ENCODE assay signal across 16 cellular contexts in the genomic region with DNA sequence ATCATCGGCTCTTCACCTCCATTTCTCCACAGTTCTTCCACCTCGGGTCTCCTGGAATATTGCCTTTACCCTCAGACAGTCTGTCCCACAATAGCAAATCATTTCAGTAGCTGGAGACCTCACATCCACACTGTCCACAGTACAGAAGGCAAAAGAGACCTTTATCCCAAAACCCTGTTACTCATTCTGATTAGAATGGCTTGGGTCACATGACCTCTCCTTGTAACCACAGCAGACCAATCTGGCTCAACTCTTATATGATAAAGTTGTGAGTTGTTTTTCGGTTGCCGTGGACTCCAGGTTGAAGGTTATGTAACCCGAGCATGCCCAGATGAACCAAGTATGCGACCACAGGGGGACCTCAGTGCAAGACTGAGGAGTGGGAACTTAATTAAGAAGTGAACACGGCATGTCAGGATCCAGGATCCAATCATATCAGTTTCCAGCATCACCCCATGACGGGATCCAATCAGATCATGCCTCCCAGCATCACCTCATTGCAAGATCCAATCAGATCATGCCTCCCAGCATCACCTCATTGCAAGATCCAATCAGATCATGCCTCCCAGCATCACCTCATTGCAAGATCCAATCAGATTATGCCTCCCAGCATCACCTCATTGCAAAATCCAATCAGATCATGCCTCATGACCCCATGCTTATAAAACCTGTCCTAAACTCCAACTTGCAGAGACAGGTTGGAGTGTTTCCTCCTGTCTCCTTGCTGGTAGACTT.
DNase-seq lines count a peak whose midpoint lies in the region; ATAC-seq and TF ChIP-seq lines count a peak whose summit lies in the region.
"Had no signal": no experiment of that assay in that cellular context is flagged by ENCODE, and none has a peak within 500 bp of the region (broad histone marks: within the 10 kb centered on the region; RNA-seq: fewer than 3 reads in every experiment).

No MANE protein-coding gene starts in this region.

- H3K4me3 Mint-ChIP-seq in activated CD4-positive, alpha-beta T cell treated with anti-CD3 and anti-CD28 coated beads for 36 hours: no peak overlapping the region
- peak overlapping the region; percentile 21 for H3K4me3 Mint-ChIP-seq in activated naive CD8-positive, alpha-beta T cell treated with anti-CD3 and anti-CD28 coated beads, Interleukin-2, amount 10 ng/mL, durations not matched to agents 7 days and 5 days
- no peak overlapping the region for H3K4me3 Mint-ChIP-seq in neural crest cell
- H3K4me3 Mint-ChIP-seq: activated B cell treated with CpG ODN at 0.5 μM for 24 hours had no signal

- intact Hi-C loops in activated CD4-positive, alpha-beta T cell treated with anti-CD3 and anti-CD28 coated beads for 36 hours (cut with DNase I, micrococcal nuclease): loop anchor here (2.0 to 5.0 kb wide), 3 partner anchors 42 to 935 kb away; a partner anchor contains a TSS

- peaks cover 7% of the 10 kb centered on the region for H3K9me3 Mint-ChIP-seq in activated CD4-positive, alpha-beta T cell treated with anti-CD3 and anti-CD28 coated beads for 36 hours (ENCODE audit: low read depth)
- H3K9me3 Mint-ChIP-seq in activated naive CD8-positive, alpha-beta T cell treated with anti-CD3 and anti-CD28 coated beads, Interleukin-2, amount 10 ng/mL, durations not matched to agents 7 days and 5 days: no peaks in the 10 kb centered on the region
- H3K9me3 Mint-ChIP-seq in neural crest cell: peaks cover 8% of the 10 kb centered on the region
- H3K9me3 Mint-ChIP-seq: activated B cell treated with CpG ODN at 0.5 μM for 24 hours had no signal

- peaks cover 12% of the 10 kb centered on the region for H3K9me3 ChIP-seq in KOPT-K1 (ENCODE audit: insufficient read depth, low read length, poor library complexity, severe bottlenecking)
- H3K9me3 ChIP-seq: SJSA1, upper lobe of right lung had no signal

- POLR2A ChIA-PET in activated CD4-positive, alpha-beta T cell treated with anti-CD3 and anti-CD28 coated beads for 36 hours (lab: Charles Lee): interaction anchor here (0.6 to 0.7 kb wide), 2 partner anchors 199 to 480 kb away, joined by 3 to 5 read pairs; no protein-coding TSS in a partner anchor
- POLR2A ChIA-PET in activated naive CD8-positive, alpha-beta T cell treated with anti-CD3 and anti-CD28 coated beads, Interleukin-2, amount 10 ng/mL, durations not matched to agents 7 days and 5 days (lab: Charles Lee): interaction anchor here (1.1 to 9.2 kb wide), 5 partner anchors 11 to 70 kb away, joined by 3 to 212 read pairs (median 11); a partner anchor contains a TSS

- CTCF ChIA-PET in activated CD4-positive, alpha-beta T cell treated with anti-CD3 and anti-CD28 coated beads for 36 hours (lab: Charles Lee): no interaction called here

- no peaks in the 10 kb centered on the region for H3K36me3 ChIP-seq in KOPT-K1 (ENCODE audit: insufficient read depth, low read length)
- H3K36me3 ChIP-seq: SJSA1, upper lobe of right lung had no signal

- peak overlapping the region; percentile 95 for H3K27ac Mint-ChIP-seq in activated CD4-positive, alpha-beta T cell treated with anti-CD3 and anti-CD28 coated beads for 36 hours
- H3K27ac Mint-ChIP-seq in activated naive CD8-positive, alpha-beta T cell treated with anti-CD3 and anti-CD28 coated beads, Interleukin-2, amount 10 ng/mL, durations not matched to agents 7 days and 5 days: peak overlapping the region; percentile 98
- H3K27ac Mint-ChIP-seq in neural crest cell (ENCODE audit: unreplicated experiment): peak overlapping the region; percentile 91

- no peaks in the 10 kb centered on the region for H3K27me3 Mint-ChIP-seq in activated CD4-positive, alpha-beta T cell treated with anti-CD3 and anti-CD28 coated beads for 36 hours
- H3K27me3 Mint-ChIP-seq in activated naive CD8-positive, alpha-beta T cell treated with anti-CD3 and anti-CD28 coated beads, Interleukin-2, amount 10 ng/mL, durations not matched to agents 7 days and 5 days: no peaks in the 10 kb centered on the region
- no peaks in the 10 kb centered on the region for H3K27me3 Mint-ChIP-seq in neural crest cell (ENCODE audit: low read depth)
- H3K27me3 Mint-ChIP-seq: activated B cell treated with CpG ODN at 0.5 μM for 24 hours had no signal

- ATAC-seq in activated CD4-positive, alpha-beta T cell treated with anti-CD3 and anti-CD28 coated beads for 36 hours: no peak
- ATAC-seq in activated naive CD8-positive, alpha-beta T cell treated with anti-CD3 and anti-CD28 coated beads, Interleukin-2, amount 10 ng/mL, durations not matched to agents 7 days and 5 days (ENCODE audit: low read depth): no peak
- ATAC-seq: upper lobe of right lung had no signal

- peaks cover 12% of the 10 kb centered on the region for H3K36me3 Mint-ChIP-seq in activated CD4-positive, alpha-beta T cell treated with anti-CD3 and anti-CD28 coated beads for 36 hours (ENCODE audit: low read depth)
- peaks cover 26% of the 10 kb centered on the region for H3K36me3 Mint-ChIP-seq in activated naive CD8-positive, alpha-beta T cell treated with anti-CD3 and anti-CD28 coated beads, Interleukin-2, amount 10 ng/mL, durations not matched to agents 7 days and 5 days
- H3K36me3 Mint-ChIP-seq in neural crest cell (ENCODE audit: low read depth): no peaks in the 10 kb centered on the region

- DNase-seq in activated CD4-positive, alpha-beta T cell treated with anti-CD3 and anti-CD28 coated beads for 36 hours: peak; percentile 38
- DNase-seq in activated CD4-positive, alpha-beta T cell treated with anti-CD3 and anti-CD28 coated beads for 1 hour: no peak
- DNase-seq in activated naive CD8-positive, alpha-beta T cell treated with anti-CD3 and anti-CD28 coated beads, Interleukin-2, amount 10 ng/mL, durations not matched to agents 7 days and 5 days: no peak
- no peak for DNase-seq in neural crest cell (ENCODE audit: low read depth, low spot score)
- DNase-seq in glomerular visceral epithelial cell (ENCODE audit: extremely low spot score): no peak
- no peak for DNase-seq in hypothalamus (lab: John Stamatoyannopoulos, UW)
- no peak for DNase-seq in NCI-H446 treated with DMSO at 0.1 percent for 48 hours (lab: John Stamatoyannopoulos, UW)
- DNase-seq: activated B cell treated with CpG ODN at 0.5 μM for 24 hours; cerebellar nuclear complex; DMS153; NCI-H2081; NK-92 treated with Interleukin-12 subunit alpha and Interleukin-12 subunit beta, amount 100 ng/mL, for 24 hours; upper lobe of right lung had no signal

- no peak for TF ChIP-seq CTCF in neural crest cell (conservative IDR thresholded peaks at IDR 0.05)

- peaks cover 90% of the 10 kb centered on the region for H3K4me1 Mint-ChIP-seq in activated CD4-positive, alpha-beta T cell treated with anti-CD3 and anti-CD28 coated beads for 36 hours
- peaks cover 89% of the 10 kb centered on the region for H3K4me1 Mint-ChIP-seq in activated naive CD8-positive, alpha-beta T cell treated with anti-CD3 and anti-CD28 coated beads, Interleukin-2, amount 10 ng/mL, durations not matched to agents 7 days and 5 days
- H3K4me1 Mint-ChIP-seq in neural crest cell: peaks cover 40% of the 10 kb centered on the region

- peak overlapping the region; percentile 91 for H3K27ac ChIP-seq in KOPT-K1 (ENCODE audit: low read depth, low read length, poor library complexity, severe bottlenecking)
- H3K27ac ChIP-seq: epithelial cell of prostate, SJSA1 had no signal
